In genomic region chr2:59025157-59025757, GRCh38 we compare ENCODE assay signal across 8 cellular contexts.
DNase-seq lines count a peak whose midpoint lies in the region; ATAC-seq and TF ChIP-seq lines count a peak whose summit lies in the region.

No MANE protein-coding gene starts in this region.

- ATAC-seq in HG02678 (IDR thresholded peaks at IDR 0.05; ENCODE audit: unreplicated experiment) (peak; percentile 72), gastrocnemius medialis (no peak)

- no peaks in the 10 kb centered on the region for H3K4me1 Mint-ChIP-seq in chondrocyte (ENCODE audit: low read depth)
- H3K4me1 Mint-ChIP-seq in mesothelial cell of epicardium = peaks cover 24% of the 10 kb centered on the region

- H3K4me3 ChIP-seq in gastrocnemius medialis = no peak overlapping the region

- no peaks in the 10 kb centered on the region for H3K36me3 ChIP-seq in gastrocnemius medialis

- in situ Hi-C loops in gastrocnemius medialis (cut with MboI; ENCODE audit: low sequenced_read_pairs in 4 of 4) = no loop called here

- no peak for TF ChIP-seq POLR2A in gastrocnemius medialis (IDR thresholded peaks at IDR 0.05)

- H3K27ac ChIP-seq in gastrocnemius medialis = no peak overlapping the region

- H3K27me3 Mint-ChIP-seq in chondrocyte (ENCODE audit: low read depth) (peaks cover 3% of the 10 kb centered on the region), mesothelial cell of epicardium (ENCODE audit: low read depth) (no peaks in the 10 kb centered on the region)

- no peaks in the 10 kb centered on the region for H3K4me1 ChIP-seq in gastrocnemius medialis

- H3K9me3 Mint-ChIP-seq in chondrocyte (ENCODE audit: low read depth) = no peaks in the 10 kb centered on the region
- H3K9me3 Mint-ChIP-seq in mesothelial cell of epicardium = no peaks in the 10 kb centered on the region

- intact Hi-C loops in gastrocnemius medialis (cut with DNase I; ENCODE audit: low total_unique reads) = no loop called here

- no peaks in the 10 kb centered on the region for H3K36me3 Mint-ChIP-seq in chondrocyte (ENCODE audit: low read depth)
- no peaks in the 10 kb centered on the region for H3K36me3 Mint-ChIP-seq in mesothelial cell of epicardium

- H3K27ac Mint-ChIP-seq in chondrocyte (ENCODE audit: unreplicated experiment) (no peak overlapping the region), mesothelial cell of epicardium (no peak overlapping the region)

- H3K4me3 Mint-ChIP-seq in chondrocyte (ENCODE audit: unreplicated experiment) (no peak overlapping the region), mesothelial cell of epicardium (no peak overlapping the region)

- no peaks in the 10 kb centered on the region for H3K27me3 ChIP-seq in gastrocnemius medialis

- peak; percentile 82 for TF ChIP-seq CTCF in chondrocyte (IDR thresholded peaks at IDR 0.05)
- TF ChIP-seq CTCF in mesothelial cell of epicardium (IDR thresholded peaks at IDR 0.05; ENCODE audit: unreplicated experiment) = peak; percentile 46
- TF ChIP-seq CTCF in gastrocnemius medialis (IDR thresholded peaks at IDR 0.05 in 4 of 5, conservative IDR thresholded peaks at IDR 0.05 in 1 of 5) = peak in 2 of 5 experiments; percentile 23 to 37

- H3K9me3 ChIP-seq in gastrocnemius medialis = no peaks in the 10 kb centered on the region

- DNase-seq in stimulated activated CD4-positive, alpha-beta T cell treated with anti-CD3 and anti-CD28 coated beads, Interleukin-12 subunit alpha, Interleukin-12 subunit beta, amount 100 ng/mL, for 4 hours = peak; percentile 3
- no peak for DNase-seq in stimulated activated CD4-positive, alpha-beta T cell treated with anti-CD3 and anti-CD28 coated beads, Interleukin-4, amount 100 ng/mL, for 24 hours
- peak; percentile 24 for DNase-seq in NOMO-1 treated with dmso at 0.1 percent for 144 hours (lab: John Stamatoyannopoulos, UW; ENCODE audit: unreplicated experiment)
- no peak for DNase-seq in chondrocyte (ENCODE audit: low spot score)
- DNase-seq in mesothelial cell of epicardium (ENCODE audit: low spot score in 2 of 2, unreplicated experiment in 2 of 2) = peak in 1 of 2 experiments; percentile 51
- no peak for DNase-seq in 8988T
- no peak for DNase-seq in gastrocnemius medialis

Comparison
In these comparisons a context has a peak if more than half of its experiments do, and no peak if none do; other contexts are left out.
1. DNase-seq: peak in stimulated activated CD4-positive, alpha-beta T cell treated with anti-CD3 and anti-CD28 coated beads, Interleukin-12 subunit alpha, Interleukin-12 subunit beta, amount 100 ng/mL, for 4 hours (single experiment) and NOMO-1 treated with dmso at 0.1 percent for 144 hours (single experiment); none in stimulated activated CD4-positive, alpha-beta T cell treated with anti-CD3 and anti-CD28 coated beads, Interleukin-4, amount 100 ng/mL, for 24 hours (single experiment), chondrocyte (single experiment), 8988T (single experiment) and gastrocnemius medialis (0 of 2).